In the genomic region with DNA sequence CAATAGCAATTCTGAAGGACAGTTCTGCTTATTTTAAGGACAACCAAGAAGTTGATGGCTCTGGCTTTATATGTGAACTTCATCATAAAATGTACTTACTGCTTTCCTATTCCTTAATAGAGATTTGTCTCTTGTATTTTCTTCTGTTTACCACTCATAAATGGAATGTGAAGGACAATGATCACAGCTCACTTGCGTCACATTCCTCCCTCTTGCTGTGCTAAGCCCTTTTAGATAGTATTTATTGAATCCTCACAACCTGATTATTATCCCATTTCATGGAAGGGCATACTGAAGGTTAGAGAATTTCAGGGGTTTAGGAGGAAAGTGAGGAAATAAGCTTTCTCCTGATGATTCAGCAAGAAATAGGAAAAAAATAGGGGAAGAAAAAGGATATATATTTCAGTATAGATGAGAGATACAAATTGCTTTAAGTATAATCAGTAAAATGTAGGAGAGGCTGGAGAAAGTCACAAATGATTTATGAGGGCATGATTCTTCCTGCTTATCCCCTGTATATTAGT, we compare ENCODE assay signal across 9 cellular contexts.
"Had no signal": no experiment of that assay in that cellular context is flagged by ENCODE, and none has a peak within 500 bp of the region (broad histone marks: within the 10 kb centered on the region; RNA-seq: fewer than 3 reads in every experiment).

No MANE protein-coding gene starts in this region.

- H3K9me3 Mint-ChIP-seq: GM23338, H9, HFFc6 had no signal

- H3K27ac Mint-ChIP-seq: GM23338, H9, HFFc6 had no signal

- DNase-seq: H9, HCEC 1CT, HFFc6, IMR-90, KBM-7 had no signal

- H3K4me3 ChIP-seq: GM23338 had no signal

- FAIRE-seq: H1, H54 had no signal

- H2AFZ ChIP-seq: GM23338 had no signal

- H3K4me3 Mint-ChIP-seq: GM23338, H9, HFFc6 had no signal

- H3K27ac ChIP-seq: HL-60 had no signal

- H3K4me1 Mint-ChIP-seq: GM23338, H9 had no signal

- ATAC-seq: GM23338 had no signal

- H3K4me2 ChIP-seq: GM23338 had no signal
